In the genomic region with DNA sequence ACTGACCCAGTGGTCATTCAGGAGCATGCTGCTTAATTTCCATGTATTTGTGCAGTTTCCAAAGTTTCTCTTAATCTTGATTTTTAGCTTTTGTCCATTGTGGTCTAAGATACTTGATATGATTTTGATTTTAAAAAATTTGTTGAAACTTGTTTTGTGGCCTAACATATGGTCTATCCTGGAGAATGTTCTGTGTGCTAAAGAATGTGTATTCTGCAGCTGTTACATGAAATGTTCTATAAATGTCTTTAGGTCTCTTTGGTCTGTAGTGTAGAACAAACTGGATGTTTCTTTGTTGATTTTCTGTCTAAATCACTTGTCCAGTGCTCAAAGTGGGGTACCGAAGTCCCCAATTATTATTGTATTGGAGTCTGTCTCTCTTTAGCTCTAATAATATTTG, we compare ENCODE assay signal across 39 cellular contexts.
"Had no signal": no experiment of that assay in that cellular context is flagged by ENCODE, and none has a peak within 500 bp of the region (broad histone marks: within the 10 kb centered on the region; RNA-seq: fewer than 3 reads in every experiment).

No MANE protein-coding gene starts in this region.

- H3K36me3 ChIP-seq: brain microvascular endothelial cell, breast epithelium had no signal

- H3K4me1 Mint-ChIP-seq: activated CD4-positive, alpha-beta memory T cell treated with anti-CD3 and anti-CD28 coated beads, Interleukin-2, amount 10 ng/mL, durations not matched to agents 7 days and 5 days had no signal

- FAIRE-seq: TTC549 had no signal

- H3K4me1 ChIP-seq: adrenal gland, body of pancreas, breast epithelium had no signal

- H3K27ac Mint-ChIP-seq: activated CD4-positive, alpha-beta memory T cell treated with anti-CD3 and anti-CD28 coated beads, Interleukin-2, amount 10 ng/mL, durations not matched to agents 7 days and 5 days; activated CD4-positive, alpha-beta T cell treated with anti-CD3 and anti-CD28 coated beads for 36 hours; activated CD4-positive, alpha-beta T cell treated with anti-CD3 and anti-CD28 coated beads, Interleukin-2, amount 10 ng/mL, durations not matched to agents 7 days and 5 days; activated CD8-positive, alpha-beta memory T cell treated with anti-CD3 and anti-CD28 coated beads, Interleukin-2, amount 10 ng/mL, durations not matched to agents 7 days and 5 days; activated CD8-positive, alpha-beta T cell treated with anti-CD3 and anti-CD28 coated beads, Interleukin-2, amount 10 ng/mL, durations not matched to agents 7 days and 5 days; activated naive CD4-positive, alpha-beta T cell treated with anti-CD3 and anti-CD28 coated beads for 36 hours; activated naive CD4-positive, alpha-beta T cell treated with anti-CD3 and anti-CD28 coated beads, Interleukin-2, amount 50 U/mL, for 72 hours; activated naive CD8-positive, alpha-beta T cell treated with anti-CD3 and anti-CD28 coated beads for 36 hours; activated T-cell treated with anti-CD3 and anti-CD28 coated beads, Interleukin-2, amount 50 U/mL, for 72 hours; activated T-helper 1 cell treated with anti-CD3 and anti-CD28 coated beads, Interleukin-12 subunit alpha, Interleukin-12 subunit beta, Interleukin-2, Interleukin-4 antibody, amounts not matched to agents 30 ng/mL and 10 ng/mL and 1 ng/mL, durations not matched to agents 14 hours and 24 hours and 36 hours; activated T-helper 17 cell treated with anti-CD3 and anti-CD28 coated beads, Interleukin-2, amount 50 U/mL, for 72 hours; T-helper 1 cell treated with Interleukin-12 subunit alpha and Interleukin-12 subunit beta and Interleukin-4 antibody, amounts not matched to agents 30 μg/mL and 1 μg/mL, for 36 hours; T-helper 2 cell treated with Interferon-gamma antibody and Interleukin-4, amounts not matched to agents 5 μg/mL and 100 μg/mL, for 36 hours; WTC11 had no signal

- H3K9me3 ChIP-seq: adrenal gland, body of pancreas had no signal

- H3K4me3 ChIP-seq: adrenal gland, body of pancreas, breast epithelium had no signal

- H3K27me3 ChIP-seq: adrenal gland, body of pancreas, brain microvascular endothelial cell, breast epithelium had no signal

- H3K27ac ChIP-seq: adrenal gland, body of pancreas, brain microvascular endothelial cell, breast epithelium, WERI-Rb-1 had no signal

- ATAC-seq: activated CD4-positive, alpha-beta T cell treated with anti-CD3 and anti-CD28 coated beads for 36 hours; activated CD4-positive, CD25-positive, alpha-beta regulatory T cell treated with anti-CD3 and anti-CD28 coated beads, Interleukin-2, amount 50 U/mL, for 24 hours; activated CD8-positive, alpha-beta memory T cell treated with anti-CD3 and anti-CD28 coated beads, Interleukin-2, amount 10 ng/mL, durations not matched to agents 7 days and 5 days; activated CD8-positive, alpha-beta T cell treated with anti-CD3 and anti-CD28 coated beads, Interleukin-2, amount 10 ng/mL, durations not matched to agents 7 days and 5 days; activated naive CD4-positive, alpha-beta T cell treated with anti-CD3 and anti-CD28 coated beads, Interleukin-2, amount 50 U/mL, for 72 hours; activated T-cell treated with anti-CD3 and anti-CD28 coated beads, Interleukin-2, amount 50 U/mL, for 4 hours; activated T-cell treated with anti-CD3 and anti-CD28 coated beads, Interleukin-2, amount 50 U/mL, for 72 hours; activated T-helper 17 cell treated with anti-CD3 and anti-CD28 coated beads, Interleukin-2, amount 50 U/mL, for 72 hours; body of pancreas; WTC11 had no signal

- DNase-seq: activated CD4-positive, alpha-beta memory T cell treated with anti-CD3 and anti-CD28 coated beads, Interleukin-2, amount 10 ng/mL, durations not matched to agents 7 days and 5 days; activated CD4-positive, alpha-beta T cell treated with anti-CD3 and anti-CD28 coated beads for 1 hour; activated CD4-positive, alpha-beta T cell treated with anti-CD3 and anti-CD28 coated beads for 36 hours; activated CD4-positive, alpha-beta T cell treated with anti-CD3 and anti-CD28 coated beads for 48 hours; activated CD4-positive, alpha-beta T cell treated with anti-CD3 and anti-CD28 coated beads, Interleukin-2, amount 10 ng/mL, durations not matched to agents 7 days and 5 days; activated CD4-positive, alpha-beta T cell treated with anti-CD3 and anti-CD28 coated beads, Interleukin-2, amount 50 U/mL, for 48 hours; activated CD4-positive, CD25-positive, alpha-beta regulatory T cell; activated CD8-positive, alpha-beta memory T cell treated with anti-CD3 and anti-CD28 coated beads for 24 hours; activated CD8-positive, alpha-beta memory T cell treated with anti-CD3 and anti-CD28 coated beads, Interleukin-2, amount 10 ng/mL, durations not matched to agents 7 days and 5 days; activated CD8-positive, alpha-beta memory T cell treated with anti-CD3 and anti-CD28 coated beads, Interleukin-2, amount 50 U/mL, for 48 hours; activated CD8-positive, alpha-beta T cell treated with anti-CD3 and anti-CD28 coated beads, Interleukin-2, amount 10 ng/mL, durations not matched to agents 7 days and 5 days; activated effector memory CD4-positive, alpha-beta T cell treated with anti-CD3 and anti-CD28 coated beads, Interleukin-2, amount 50 U/mL, for 16 hours; activated gamma-delta T cell treated with Interleukin-2 at 50 U/mL for 16 hours; activated naive CD4-positive, alpha-beta T cell; activated naive CD4-positive, alpha-beta T cell treated with anti-CD3 and anti-CD28 coated beads for 36 hours; activated naive CD4-positive, alpha-beta T cell treated with anti-CD3 and anti-CD28 coated beads, Interleukin-2, amount 50 U/mL, for 16 hours; activated naive CD8-positive, alpha-beta T cell treated with anti-CD3 and anti-CD28 coated beads for 36 hours; activated T-cell treated with anti-CD3 and anti-CD28 coated beads, Interleukin-2, amount 50 U/mL, for 4 hours; activated T-cell treated with anti-CD3 and anti-CD28 coated beads, Interleukin-2, amount 50 U/mL, for 72 hours; adrenal gland; amniotic stem cell; aorta; body of pancreas; brain microvascular endothelial cell; cerebellar nuclear complex; T-helper 1 cell; T-helper 2 cell; T-helper 9 cell; WERI-Rb-1 had no signal

- H3K4me3 Mint-ChIP-seq: activated CD4-positive, alpha-beta memory T cell treated with anti-CD3 and anti-CD28 coated beads, Interleukin-2, amount 10 ng/mL, durations not matched to agents 7 days and 5 days; activated CD4-positive, alpha-beta T cell treated with anti-CD3 and anti-CD28 coated beads for 36 hours; activated CD4-positive, alpha-beta T cell treated with anti-CD3 and anti-CD28 coated beads, Interleukin-2, amount 10 ng/mL, durations not matched to agents 7 days and 5 days; activated CD8-positive, alpha-beta memory T cell treated with anti-CD3 and anti-CD28 coated beads, Interleukin-2, amount 10 ng/mL, durations not matched to agents 7 days and 5 days; activated CD8-positive, alpha-beta T cell treated with anti-CD3 and anti-CD28 coated beads, Interleukin-2, amount 10 ng/mL, durations not matched to agents 7 days and 5 days; activated naive CD4-positive, alpha-beta T cell treated with anti-CD3 and anti-CD28 coated beads for 36 hours; activated naive CD8-positive, alpha-beta T cell treated with anti-CD3 and anti-CD28 coated beads for 36 hours; activated T-cell treated with anti-CD3 and anti-CD28 coated beads, Interleukin-2, amount 50 U/mL, for 4 hours; activated T-cell treated with anti-CD3 and anti-CD28 coated beads, Interleukin-2, amount 50 U/mL, for 72 hours; activated T-helper 1 cell treated with anti-CD3 and anti-CD28 coated beads, Interleukin-12 subunit alpha, Interleukin-12 subunit beta, Interleukin-2, Interleukin-4 antibody, amounts not matched to agents 30 ng/mL and 10 ng/mL and 1 ng/mL, durations not matched to agents 14 hours and 24 hours and 36 hours; activated T-helper 17 cell treated with anti-CD3 and anti-CD28 coated beads, Interleukin-2, amount 50 U/mL, for 72 hours; central memory CD8-positive, alpha-beta T cell; T-helper 1 cell treated with Interleukin-12 subunit alpha and Interleukin-12 subunit beta and Interleukin-4 antibody, amounts not matched to agents 30 μg/mL and 1 μg/mL, for 36 hours; T-helper 2 cell treated with Interferon-gamma antibody and Interleukin-4, amounts not matched to agents 5 μg/mL and 100 μg/mL, for 36 hours; WTC11 had no signal

- H3K27me3 Mint-ChIP-seq: activated CD4-positive, alpha-beta T cell treated with anti-CD3 and anti-CD28 coated beads for 36 hours; activated CD4-positive, alpha-beta T cell treated with anti-CD3 and anti-CD28 coated beads, Interleukin-2, amount 10 ng/mL, durations not matched to agents 7 days and 5 days; activated CD8-positive, alpha-beta memory T cell treated with anti-CD3 and anti-CD28 coated beads, Interleukin-2, amount 10 ng/mL, durations not matched to agents 7 days and 5 days; activated naive CD8-positive, alpha-beta T cell treated with anti-CD3 and anti-CD28 coated beads for 36 hours; activated T-helper 17 cell treated with anti-CD3 and anti-CD28 coated beads, Interleukin-2, amount 50 U/mL, for 72 hours; central memory CD8-positive, alpha-beta T cell had no signal
